ENCODE assay signal across 33 cellular contexts in the genomic region with DNA sequence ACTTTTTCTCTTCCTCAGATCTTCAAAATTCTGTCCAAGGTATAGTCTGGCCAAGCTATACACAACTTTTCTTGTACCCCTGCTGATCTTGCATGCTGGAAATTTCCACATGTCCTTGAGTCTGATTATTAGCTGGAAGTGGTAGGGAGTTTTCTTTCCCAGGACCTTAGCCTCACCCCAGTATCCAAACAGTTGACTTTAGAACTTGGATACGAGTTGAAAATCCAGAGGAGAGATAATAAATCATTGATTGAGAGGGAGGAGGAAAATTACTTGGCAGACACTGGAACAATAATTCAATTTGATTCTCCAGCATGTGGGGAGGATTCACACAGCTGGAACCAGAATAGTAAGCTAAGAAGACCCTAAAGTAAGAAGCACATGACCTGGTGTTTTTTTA.
"Had no signal": no experiment of that assay in that cellular context is flagged by ENCODE, and none has a peak within 500 bp of the region (broad histone marks: within the 10 kb centered on the region; RNA-seq: fewer than 3 reads in every experiment).

No MANE protein-coding gene starts in this region.

- DNase-seq: activated CD4-positive, alpha-beta memory T cell treated with anti-CD3 and anti-CD28 coated beads, Interleukin-2, amount 10 ng/mL, durations not matched to agents 7 days and 5 days; activated CD4-positive, alpha-beta T cell treated with anti-CD3 and anti-CD28 coated beads for 1 hour; activated CD4-positive, alpha-beta T cell treated with anti-CD3 and anti-CD28 coated beads for 48 hours; activated CD4-positive, CD25-positive, alpha-beta regulatory T cell; activated CD8-positive, alpha-beta memory T cell treated with anti-CD3 and anti-CD28 coated beads for 24 hours; activated CD8-positive, alpha-beta memory T cell treated with anti-CD3 and anti-CD28 coated beads, Interleukin-2, amount 10 ng/mL, durations not matched to agents 7 days and 5 days; activated CD8-positive, alpha-beta memory T cell treated with anti-CD3 and anti-CD28 coated beads, Interleukin-2, amount 50 U/mL, for 48 hours; activated effector memory CD4-positive, alpha-beta T cell treated with Interleukin-2 at 50 U/mL for 16 hours; activated T-cell treated with anti-CD3 and anti-CD28 coated beads, Interleukin-2, amount 50 U/mL, for 48 hours; anterior cingulate cortex; Karpas-422; KBM-7; NCI-H1048; NCI-H1105 treated with DMSO at 0.1 percent for 48 hours; NCI-H1436; NCI-H1694; NCI-H2029; NCI-H510A; NCI-H526; NCI-H748 treated with DMSO at 0.1 percent for 48 hours; NK-92 treated with Interleukin-12 subunit alpha and Interleukin-12 subunit beta, amount 100 ng/mL, for 24 hours; PC-3; Peyer's patch; SIG-M5; T-helper 1 cell; T-helper 2 cell; T-helper 9 cell; WERI-Rb-1 had no signal

- H3K36me3 ChIP-seq: Peyer's patch, WERI-Rb-1 had no signal

- H3K9me3 Mint-ChIP-seq: activated CD4-positive, alpha-beta memory T cell treated with anti-CD3 and anti-CD28 coated beads, Interleukin-2, amount 10 ng/mL, durations not matched to agents 7 days and 5 days; activated naive CD4-positive, alpha-beta T cell treated with anti-CD3 and anti-CD28 coated beads, Interleukin-2, amount 50 U/mL, for 24 hours; IgD-negative memory B cell had no signal

- H3K27ac Mint-ChIP-seq: activated CD4-positive, alpha-beta memory T cell treated with anti-CD3 and anti-CD28 coated beads, Interleukin-2, amount 10 ng/mL, durations not matched to agents 7 days and 5 days; activated CD8-positive, alpha-beta memory T cell treated with anti-CD3 and anti-CD28 coated beads, Interleukin-2, amount 10 ng/mL, durations not matched to agents 7 days and 5 days; activated naive CD4-positive, alpha-beta T cell treated with anti-CD3 and anti-CD28 coated beads, Interleukin-2, amount 50 U/mL, for 24 hours; IgD-negative memory B cell had no signal

- H3K27ac ChIP-seq: Peyer's patch, RWPE1, WERI-Rb-1 had no signal

- H3K9me3 ChIP-seq: Peyer's patch had no signal

- H3K4me1 ChIP-seq: Peyer's patch had no signal

- H3K4me3 Mint-ChIP-seq: activated CD4-positive, alpha-beta memory T cell treated with anti-CD3 and anti-CD28 coated beads, Interleukin-2, amount 10 ng/mL, durations not matched to agents 7 days and 5 days; activated CD8-positive, alpha-beta memory T cell treated with anti-CD3 and anti-CD28 coated beads, Interleukin-2, amount 10 ng/mL, durations not matched to agents 7 days and 5 days; activated naive CD4-positive, alpha-beta T cell treated with anti-CD3 and anti-CD28 coated beads, Interleukin-2, amount 50 U/mL, for 24 hours; brain; IgD-negative memory B cell had no signal

- FAIRE-seq: bronchial epithelial cell had no signal

- H3K4me3 ChIP-seq: Peyer's patch had no signal

- H3K27me3 Mint-ChIP-seq: brain had no signal

- H3K27me3 ChIP-seq: Peyer's patch had no signal

- H3K36me3 Mint-ChIP-seq: activated CD8-positive, alpha-beta memory T cell treated with anti-CD3 and anti-CD28 coated beads, Interleukin-2, amount 10 ng/mL, durations not matched to agents 7 days and 5 days; activated naive CD4-positive, alpha-beta T cell treated with anti-CD3 and anti-CD28 coated beads, Interleukin-2, amount 50 U/mL, for 24 hours; brain; IgD-negative memory B cell had no signal
